Comparison of ENCODE assay signal across 1 cellular context in the genomic region with DNA sequence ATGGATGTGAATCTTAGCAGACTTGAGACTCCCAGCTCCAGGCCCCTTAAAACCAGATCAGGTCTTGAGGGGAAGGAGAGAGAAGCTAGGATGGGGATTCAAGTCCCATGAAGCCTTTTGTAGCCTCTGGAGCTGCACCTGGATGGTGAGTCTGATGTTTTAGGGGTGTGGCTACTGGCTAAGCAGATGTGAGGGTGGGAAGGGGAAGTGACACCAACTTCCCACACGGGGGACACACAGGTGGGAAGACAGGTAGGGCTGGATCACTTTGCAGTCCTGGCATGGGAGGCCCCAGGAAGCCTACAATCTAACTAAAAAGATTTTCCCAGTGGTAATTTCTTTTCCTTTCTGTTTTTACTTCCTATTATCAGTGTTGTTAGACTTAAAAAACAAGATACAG.
TF ChIP-seq lines count a peak whose summit lies in the region.

No MANE protein-coding gene starts in this region.

TF ChIP-seq in GM12878, 131 proteins besides CTCF, POLR2A, EP300 and RAD21:
- no peak for TF ChIP-seq ZNF622 (IDR thresholded peaks at IDR 0.05)
- TF ChIP-seq, protein P1, sequence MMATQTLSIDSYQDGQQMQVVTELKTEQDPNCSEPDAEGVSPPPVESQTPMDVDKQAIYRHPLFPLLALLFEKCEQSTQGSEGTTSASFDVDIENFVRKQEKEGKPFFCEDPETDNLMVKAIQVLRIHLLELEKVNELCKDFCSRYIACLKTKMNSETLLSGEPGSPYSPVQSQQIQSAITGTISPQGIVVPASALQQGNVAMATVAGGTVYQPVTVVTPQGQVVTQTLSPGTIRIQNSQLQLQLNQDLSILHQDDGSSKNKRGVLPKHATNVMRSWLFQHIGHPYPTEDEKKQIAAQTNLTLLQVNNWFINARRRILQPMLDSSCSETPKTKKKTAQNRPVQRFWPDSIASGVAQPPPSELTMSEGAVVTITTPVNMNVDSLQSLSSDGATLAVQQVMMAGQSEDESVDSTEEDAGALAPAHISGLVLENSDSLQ (IDR thresholded peaks at IDR 0.05): no peak
- TF ChIP-seq, protein P2, sequence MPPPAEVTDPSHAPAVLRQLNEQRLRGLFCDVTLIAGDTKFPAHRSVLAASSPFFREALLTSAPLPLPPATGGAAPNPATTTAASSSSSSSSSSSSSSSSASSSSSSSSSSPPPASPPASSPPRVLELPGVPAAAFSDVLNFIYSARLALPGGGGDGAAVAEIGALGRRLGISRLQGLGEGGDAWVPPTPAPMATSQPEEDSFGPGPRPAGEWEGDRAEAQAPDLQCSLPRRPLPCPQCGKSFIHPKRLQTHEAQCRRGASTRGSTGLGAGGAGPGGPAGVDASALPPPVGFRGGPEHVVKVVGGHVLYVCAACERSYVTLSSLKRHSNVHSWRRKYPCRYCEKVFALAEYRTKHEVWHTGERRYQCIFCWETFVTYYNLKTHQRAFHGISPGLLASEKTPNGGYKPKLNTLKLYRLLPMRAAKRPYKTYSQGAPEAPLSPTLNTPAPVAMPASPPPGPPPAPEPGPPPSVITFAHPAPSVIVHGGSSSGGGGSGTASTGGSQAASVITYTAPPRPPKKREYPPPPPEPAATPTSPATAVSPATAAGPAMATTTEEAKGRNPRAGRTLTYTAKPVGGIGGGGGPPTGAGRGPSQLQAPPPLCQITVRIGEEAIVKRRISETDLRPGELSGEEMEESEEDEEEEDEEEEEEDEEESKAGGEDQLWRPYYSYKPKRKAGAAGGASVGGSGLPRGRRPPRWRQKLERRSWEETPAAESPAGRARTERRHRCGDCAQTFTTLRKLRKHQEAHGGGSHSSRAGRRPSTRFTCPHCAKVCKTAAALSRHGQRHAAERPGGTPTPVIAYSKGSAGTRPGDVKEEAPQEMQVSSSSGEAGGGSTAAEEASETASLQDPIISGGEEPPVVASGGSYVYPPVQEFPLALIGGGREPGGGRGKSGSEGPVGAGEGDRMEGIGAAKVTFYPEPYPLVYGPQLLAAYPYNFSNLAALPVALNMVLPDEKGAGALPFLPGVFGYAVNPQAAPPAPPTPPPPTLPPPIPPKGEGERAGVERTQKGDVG (CRISPR knock-in tag; IDR thresholded peaks at IDR 0.05): no peak
- TF ChIP-seq MTA3 (IDR thresholded peaks at IDR 0.05; ENCODE audit: borderline replicate concordance, low read length): no peak
- no peak for TF ChIP-seq SMAD1 (IDR thresholded peaks at IDR 0.05; ENCODE audit: low read depth, partially characterized antibody)
- TF ChIP-seq JUNB (IDR thresholded peaks at IDR 0.05): no peak
- TF ChIP-seq CREM (IDR thresholded peaks at IDR 0.05; ENCODE audit: low read depth): no peak
- no peak for TF ChIP-seq KDM1A (IDR thresholded peaks at IDR 0.05; ENCODE audit: borderline replicate concordance)
- no peak for TF ChIP-seq NBN (IDR thresholded peaks at IDR 0.05)
- no peak for TF ChIP-seq KAT2A (conservative IDR thresholded peaks at IDR 0.05; ENCODE audit: control insufficient read depth, low read depth, low read length)
- no peak for TF ChIP-seq JUND (IDR thresholded peaks at IDR 0.05; ENCODE audit: low read depth, low read length)
- no peak for TF ChIP-seq PML (IDR thresholded peaks at IDR 0.05; ENCODE audit: low read length)
- TF ChIP-seq, protein P3, sequence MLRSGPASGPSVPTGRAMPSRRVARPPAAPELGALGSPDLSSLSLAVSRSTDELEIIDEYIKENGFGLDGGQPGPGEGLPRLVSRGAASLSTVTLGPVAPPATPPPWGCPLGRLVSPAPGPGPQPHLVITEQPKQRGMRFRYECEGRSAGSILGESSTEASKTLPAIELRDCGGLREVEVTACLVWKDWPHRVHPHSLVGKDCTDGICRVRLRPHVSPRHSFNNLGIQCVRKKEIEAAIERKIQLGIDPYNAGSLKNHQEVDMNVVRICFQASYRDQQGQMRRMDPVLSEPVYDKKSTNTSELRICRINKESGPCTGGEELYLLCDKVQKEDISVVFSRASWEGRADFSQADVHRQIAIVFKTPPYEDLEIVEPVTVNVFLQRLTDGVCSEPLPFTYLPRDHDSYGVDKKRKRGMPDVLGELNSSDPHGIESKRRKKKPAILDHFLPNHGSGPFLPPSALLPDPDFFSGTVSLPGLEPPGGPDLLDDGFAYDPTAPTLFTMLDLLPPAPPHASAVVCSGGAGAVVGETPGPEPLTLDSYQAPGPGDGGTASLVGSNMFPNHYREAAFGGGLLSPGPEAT (IDR thresholded peaks at IDR 0.05; ENCODE audit: low read depth): no peak
- TF ChIP-seq RFX5 (IDR thresholded peaks at IDR 0.05; ENCODE audit: low read depth, low read length): no peak
- no peak for TF ChIP-seq MXI1 (IDR thresholded peaks at IDR 0.05; ENCODE audit: low read depth, low read length)
- no peak for TF ChIP-seq ZNF274 (IDR thresholded peaks at IDR 0.05; ENCODE audit: insufficient read depth, insufficient read length)
- no peak for TF ChIP-seq RBBP5 (conservative IDR thresholded peaks at IDR 0.05)
- TF ChIP-seq SIN3A (IDR thresholded peaks at IDR 0.05; ENCODE audit: low read depth, low read length): no peak
- TF ChIP-seq, protein P4, sequence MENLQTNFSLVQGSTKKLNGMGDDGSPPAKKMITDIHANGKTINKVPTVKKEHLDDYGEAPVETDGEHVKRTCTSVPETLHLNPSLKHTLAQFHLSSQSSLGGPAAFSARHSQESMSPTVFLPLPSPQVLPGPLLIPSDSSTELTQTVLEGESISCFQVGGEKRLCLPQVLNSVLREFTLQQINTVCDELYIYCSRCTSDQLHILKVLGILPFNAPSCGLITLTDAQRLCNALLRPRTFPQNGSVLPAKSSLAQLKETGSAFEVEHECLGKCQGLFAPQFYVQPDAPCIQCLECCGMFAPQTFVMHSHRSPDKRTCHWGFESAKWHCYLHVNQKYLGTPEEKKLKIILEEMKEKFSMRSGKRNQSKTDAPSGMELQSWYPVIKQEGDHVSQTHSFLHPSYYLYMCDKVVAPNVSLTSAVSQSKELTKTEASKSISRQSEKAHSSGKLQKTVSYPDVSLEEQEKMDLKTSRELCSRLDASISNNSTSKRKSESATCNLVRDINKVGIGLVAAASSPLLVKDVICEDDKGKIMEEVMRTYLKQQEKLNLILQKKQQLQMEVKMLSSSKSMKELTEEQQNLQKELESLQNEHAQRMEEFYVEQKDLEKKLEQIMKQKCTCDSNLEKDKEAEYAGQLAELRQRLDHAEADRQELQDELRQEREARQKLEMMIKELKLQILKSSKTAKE (IDR thresholded peaks at IDR 0.05; ENCODE audit: low read depth, poor library complexity, severe bottlenecking): no peak
